11 cellular contexts compared by ENCODE assay signal in genomic region chr5:124410539-124410938, GRCh38.
DNase-seq lines count a peak whose midpoint lies in the region; ATAC-seq and TF ChIP-seq lines count a peak whose summit lies in the region.
"Had no signal": no experiment of that assay in that cellular context is flagged by ENCODE, and none has a peak within 500 bp of the region (broad histone marks: within the 10 kb centered on the region; RNA-seq: fewer than 3 reads in every experiment).

No MANE protein-coding gene starts in this region.

- H3K27ac ChIP-seq in thyroid gland, result no peak overlapping the region
- H3K27ac ChIP-seq: WERI-Rb-1 had no signal

- TF ChIP-seq POLR2A in thyroid gland (IDR thresholded peaks at IDR 0.05), result no peak

- intact Hi-C loops in thyroid gland (cut with DNase I), result no loop called here

- ATAC-seq in GM18499 (IDR thresholded peaks at IDR 0.05; ENCODE audit: insufficient read depth, unreplicated experiment), result peak; percentile 92
- peak; percentile 88 for ATAC-seq in GM19467 (IDR thresholded peaks at IDR 0.05; ENCODE audit: unreplicated experiment)
- peak; percentile 88 for ATAC-seq in HG02943 (IDR thresholded peaks at IDR 0.05; ENCODE audit: low read depth, unreplicated experiment)
- ATAC-seq: left lobe of liver had no signal

- H3K36me3 ChIP-seq in thyroid gland, result no peaks in the 10 kb centered on the region
- H3K36me3 ChIP-seq: WERI-Rb-1 had no signal

- H3K4me3 Mint-ChIP-seq in IgD-negative memory B cell, result peak overlapping the region in 3 of 4 donors; percentile 14 to 75 (median 67)

- H3K27ac Mint-ChIP-seq in IgD-negative memory B cell, result peak overlapping the region in 1 of 3 donors; percentile 4

- H3K27me3 Mint-ChIP-seq in IgD-negative memory B cell, result peaks cover 8% of the 10 kb centered on the region

- peaks cover 0 to 2% (median 0%) of the 10 kb centered on the region in 3 donors for H3K9me3 Mint-ChIP-seq in IgD-negative memory B cell

- H3K4me3 ChIP-seq in thyroid gland (replicated peaks in 1 of 3), result no peak overlapping the region

- H3K4me1 Mint-ChIP-seq in IgD-negative memory B cell, result peaks cover 15 to 24% (median 23%) of the 10 kb centered on the region in 3 donors

- DNase-seq in SHP77 treated with DMSO at 0.1 percent for 48 hours (lab: John Stamatoyannopoulos, UW) (no peak), T-helper 2 cell (no peak), NCI-H2081 (lab: John Stamatoyannopoulos, UW) (no peak), thyroid gland (no peak)
- DNase-seq: stimulated activated CD4-positive, alpha-beta T cell treated with anti-CD3 and anti-CD28 coated beads, Interleukin-1b, Interleukin-23, amount 100 ng/mL, for 48 hours; WERI-Rb-1 had no signal

- no peaks in the 10 kb centered on the region for H3K9me3 ChIP-seq in thyroid gland

- H3K27me3 ChIP-seq in thyroid gland, result no peaks in the 10 kb centered on the region

- H3K4me1 ChIP-seq in thyroid gland, result no peaks in the 10 kb centered on the region

- H3K36me3 Mint-ChIP-seq in IgD-negative memory B cell, result no peaks in the 10 kb centered on the region

- TF ChIP-seq CTCF in thyroid gland (IDR thresholded peaks at IDR 0.05), result no peak
